ENCODE assay signal across 9 cellular contexts in genomic region chr9:100322954-100323536, GRCh38. TPM values are rescaled to one million over a fixed set of nuclear protein-coding genes. Genes with fewer than 3 reads are reported as not detected.
A peak's percentile ranks its signal among the peaks of the same experiment; 100 is the strongest.
DNase-seq lines count a peak whose midpoint lies in the region; ATAC-seq and TF ChIP-seq lines count a peak whose summit lies in the region.
"Had no signal": no experiment of that assay in that cellular context is flagged by ENCODE, and none has a peak within 500 bp of the region (broad histone marks: within the 10 kb centered on the region; RNA-seq: fewer than 3 reads in every experiment).

No MANE protein-coding gene starts in this region.

- CTCF ChIA-PET in CD4-positive, alpha-beta memory T cell (lab: Charles Lee; ENCODE audit: partially characterized antibody), result interaction anchor here (0.8 to 6.1 kb wide), 6 partner anchors 10 to 106 kb away, joined by 3 to 46 read pairs (median 16); partner anchors contain the start of genes MSANTD3 and TEX10

- no peak overlapping the region for H3K4me3 ChIP-seq in CD4-positive, alpha-beta memory T cell (ENCODE audit: low read length in 2 of 2)
- H3K4me3 ChIP-seq in adrenal gland (no peak overlapping the region), testis (no peak overlapping the region)
- H3K4me3 ChIP-seq: skin epidermis had no signal

- H3K27me3 ChIP-seq in CD4-positive, alpha-beta memory T cell (ENCODE audit: insufficient read depth, low read length), result no peaks in the 10 kb centered on the region
- H3K27me3 ChIP-seq in adrenal gland, result no peaks in the 10 kb centered on the region
- H3K27me3 ChIP-seq in testis, result no peaks in the 10 kb centered on the region

- POLR2A ChIA-PET in CD4-positive, alpha-beta memory T cell (lab: Charles Lee; ENCODE audit: partially characterized antibody), result no interaction called here

- H3K9me3 ChIP-seq in CD4-positive, alpha-beta memory T cell (ENCODE audit: control insufficient read depth in 1 of 2, low read length in 2 of 2), result no peaks in the 10 kb centered on the region
- H3K9me3 ChIP-seq in adrenal gland (replicated peaks in 1 of 3) (no peaks in the 10 kb centered on the region), testis (no peaks in the 10 kb centered on the region)

- no peak overlapping the region for H3K27ac ChIP-seq in CD4-positive, alpha-beta memory T cell (ENCODE audit: low read depth, low read length)
- H3K27ac ChIP-seq in adrenal gland (no peak overlapping the region), testis (no peak overlapping the region)
- H3K27ac ChIP-seq: skin epidermis had no signal

- intact Hi-C loops in CD4-positive, alpha-beta memory T cell (cut with micrococcal nuclease), result loop anchor here (1.0 to 10.0 kb wide), 3 partner anchors 272 to 1056 kb away; no protein-coding TSS in a partner anchor
- intact Hi-C loops in adrenal gland (cut with DNase I), result loop anchor here in 1 of 2 donors (10.0 kb wide), 1 partner anchor 298 kb away; no protein-coding TSS in a partner anchor
- intact Hi-C loops in testis (cut with DNase I; ENCODE audit: low total_unique reads), result no loop called here

- TF ChIP-seq CTCF in GM13977 (IDR thresholded peaks at IDR 0.05; ENCODE audit: extremely low read depth, insufficient read depth, missing control alignments), result peak; percentile 62
- peak; percentile 58 to 76 (median 72) for TF ChIP-seq CTCF in adrenal gland (IDR thresholded peaks at IDR 0.05)
- TF ChIP-seq CTCF in testis (IDR thresholded peaks at IDR 0.05), result peak in 2 of 3 experiments; percentile 57 to 71

- H3K9me3 Mint-ChIP-seq in CD4-positive, alpha-beta memory T cell, result no peaks in the 10 kb centered on the region

- in situ Hi-C loops in GM13977 (cut with MboI; ENCODE audit: low pct_unique_long_range_greater_than_20kb, low sequenced_read_pairs, unreplicated experiment), result loop anchor here (25.0 kb wide), 2 partner anchors 511 to 1161 kb away; partner anchors contain the start of gene NR4A3

- H3K4me3 Mint-ChIP-seq in CD4-positive, alpha-beta memory T cell, result no peak overlapping the region

- H3K4me1 Mint-ChIP-seq in CD4-positive, alpha-beta memory T cell, result peaks cover 12 to 13% (median 13%) of the 10 kb centered on the region in 4 donors

- peak overlapping the region in 3 of 7 donors; percentile 18 to 31 (median 19) for H3K27ac Mint-ChIP-seq in CD4-positive, alpha-beta memory T cell

- 45 to 61% (median 58%) methylated on average over 3 of the region's 3 CpGs for WGBS in adrenal gland, 4 donors
- 74 to 82% methylated on average over 3 of the region's 3 CpGs for WGBS in testis, 2 donors

- no peak for ATAC-seq in GM21528 (IDR thresholded peaks at IDR 0.05; ENCODE audit: low FRiP score, unreplicated experiment)
- no peak for ATAC-seq in HG03457 (IDR thresholded peaks at IDR 0.05; ENCODE audit: unreplicated experiment)

- peaks cover 3% of the 10 kb centered on the region for H3K4me1 ChIP-seq in CD4-positive, alpha-beta memory T cell (ENCODE audit: insufficient read depth, low read length)
- no peaks in the 10 kb centered on the region for H3K4me1 ChIP-seq in adrenal gland (replicated peaks in 1 of 2)
- H3K4me1 ChIP-seq in testis, result no peaks in the 10 kb centered on the region

- TF ChIP-seq POLR2A in adrenal gland (IDR thresholded peaks at IDR 0.05), result no peak
- TF ChIP-seq POLR2A in testis (IDR thresholded peaks at IDR 0.05), result no peak

- no peaks in the 10 kb centered on the region for H3K27me3 Mint-ChIP-seq in CD4-positive, alpha-beta memory T cell

- peaks cover 16% of the 10 kb centered on the region for H3K36me3 ChIP-seq in CD4-positive, alpha-beta memory T cell (ENCODE audit: insufficient read depth, low read length)
- H3K36me3 ChIP-seq in adrenal gland (replicated peaks in 1 of 2) (peaks cover 0 to 21% of the 10 kb centered on the region in 2 donors), testis (ENCODE audit: low read depth, missing control alignments) (no peaks in the 10 kb centered on the region)

- peaks cover 29 to 44% of the 10 kb centered on the region in 2 donors for H3K36me3 Mint-ChIP-seq in CD4-positive, alpha-beta memory T cell

- peak in 4 of 5 donors; percentile 8 to 26 (median 11) for DNase-seq in CD4-positive, alpha-beta memory T cell
- DNase-seq in GM13977 (ENCODE audit: low spot score) (peak; percentile 9), NCI-H2196 treated with DMSO at 0.1 percent for 48 hours (lab: John Stamatoyannopoulos, UW; ENCODE audit: unreplicated experiment) (peak; percentile 14), adrenal gland (peak; percentile 34 to 83 (median 54)), inferior parietal cortex (ENCODE audit: extremely low spot score) (peak; percentile 77), testis (peak; percentile 52)

RNA-seq across cellular contexts. Expression of gene TEX10, which starts 29.7 kb away (rescaled TPM):
- total RNA-seq in CD4-positive, alpha-beta memory T cell, result 10 to 100 TPM; 22.4 to 22.8 TPM
- polyA plus RNA-seq in CD4-positive, alpha-beta memory T cell, result 10 to 100 TPM in 1 of 2 donors, 1 to 10 TPM in 1; 5.6 to 15.9 TPM
- total RNA-seq in adrenal gland (10 to 100 TPM in 5 of 8 donors, 1 to 10 TPM in 3; 5.9 to 17.1 (median 10.9) TPM), testis (10 to 100 TPM; 45.3 to 47.4 TPM)
- polyA plus RNA-seq in adrenal gland (10 to 100 TPM in 1 of 3 donors, 1 to 10 TPM in 2; 6.7 to 11.8 (median 9.6) TPM), testis (ENCODE audit: insufficient read depth, low read depth, low replicate concordance) (45.7 TPM)

Comparison
In these comparisons a context has a peak if more than half of its experiments do, and no peak if none do; other contexts are left out.
1. DNase-seq: peak in every context shown above with its lines; median percentile 77 in inferior parietal cortex; 54 in adrenal gland; 52 in testis; 14 in NCI-H2196 treated with DMSO at 0.1 percent for 48 hours; 11 in CD4-positive, alpha-beta memory T cell; 9 in GM13977.